ENCODE assay signal across 9 cellular contexts in genomic region chr14:35821546-35822411, GRCh38. TPM values are rescaled to one million over a fixed set of nuclear protein-coding genes. Genes with fewer than 3 reads are reported as not detected.
DNase-seq lines count a peak whose midpoint lies in the region; ATAC-seq, FAIRE-seq and TF ChIP-seq lines count a peak whose summit lies in the region.
"Had no signal": no experiment of that assay in that cellular context is flagged by ENCODE, and none has a peak within 500 bp of the region (broad histone marks: within the 10 kb centered on the region; RNA-seq: fewer than 3 reads in every experiment).

No MANE protein-coding gene starts in this region.

- TF ChIP-seq CTCF in D721Med (IDR thresholded peaks at IDR 0.05; ENCODE audit: insufficient read depth, missing control alignments) (peak; percentile 80), RWPE1 (conservative IDR thresholded peaks at IDR 0.05; ENCODE audit: low read depth) (peak; percentile 79), fibroblast of villous mesenchyme (IDR thresholded peaks at IDR 0.05; ENCODE audit: insufficient read depth, low read depth, low read length) (peak; percentile 94)

- 24% methylated on average over 7 of the region's 7 CpGs for WGBS in urinary bladder

- H3K27ac ChIP-seq in RWPE1 (no peak overlapping the region), urinary bladder (ENCODE audit: low read depth) (peak overlapping the region; percentile 38)

- H3K4me3 ChIP-seq in fibroblast of villous mesenchyme (ENCODE audit: low read depth, low read length) = no peak overlapping the region
- no peak overlapping the region for H3K4me3 ChIP-seq in urinary bladder (ENCODE audit: low read depth, low read length)

- H3K36me3 ChIP-seq in urinary bladder (ENCODE audit: insufficient read depth) = no peaks in the 10 kb centered on the region

- CTCF ChIA-PET in RWPE1 (lab: Yijun Ruan, JAX) = interaction anchor here (0.6 kb wide), 3 partner anchors 205 to 916 kb away, joined by 3 read pairs; no protein-coding TSS in a partner anchor

- FAIRE-seq in D721Med (lab: Jason Lieb, UNC) = no peak
- FAIRE-seq: TTC549 had no signal

- DNase-seq in D721Med (ENCODE audit: insufficient read length, low spot score) = no peak
- DNase-seq in HCEC 1CT = peak; percentile 60
- DNase-seq in RWPE1 (ENCODE audit: low spot score) = no peak
- DNase-seq in fibroblast of villous mesenchyme (ENCODE audit: low read depth) = peak; percentile 46
- DNase-seq in retina = no peak

- ATAC-seq in HG03280 (IDR thresholded peaks at IDR 0.05; ENCODE audit: unreplicated experiment) (no peak), GM21786 (IDR thresholded peaks at IDR 0.05; ENCODE audit: unreplicated experiment) (no peak)

- H3K4me1 ChIP-seq in urinary bladder (ENCODE audit: insufficient read depth) = peaks cover 2% of the 10 kb centered on the region

- POLR2A ChIA-PET in RWPE1 (lab: Yijun Ruan, JAX; ENCODE audit: low non-redundant PET) = interaction anchor here (0.5 kb wide), 1 partner anchor 15 kb away, joined by 4 read pairs; no protein-coding TSS in a partner anchor

RNA-seq across cellular contexts. Expression of gene BRMS1L, which starts 4.4 kb away (rescaled TPM):
- total RNA-seq in fibroblast of villous mesenchyme (4.2 and 5.6 TPM in 2 replicates), urinary bladder (19.1 TPM)
- polyA plus RNA-seq in urinary bladder = 12.1 TPM

RNA-seq across cellular contexts. Expression of gene RALGAPA1, which starts 12.7 kb away (rescaled TPM):
- total RNA-seq in fibroblast of villous mesenchyme = 42.2 and 57.9 TPM in 2 replicates
- total RNA-seq in urinary bladder = 209 TPM
- polyA plus RNA-seq in urinary bladder = 17.4 TPM

Comparison
In these comparisons a context has a peak if more than half of its experiments do, and no peak if none do; other contexts are left out.
1. DNase-seq: peak in HCEC 1CT (single experiment) and fibroblast of villous mesenchyme (single experiment); none in D721Med (single experiment), RWPE1 (single experiment) and retina (single experiment).
2. Peak in every context shown above with its lines, with median percentiles within 50 percentile points of each other: CTCF ChIP-seq.